Comparison of ENCODE assay signal across 23 cellular contexts in genomic region chr11:117733311-117733710, GRCh38.
"Had no signal": no experiment of that assay in that cellular context is flagged by ENCODE, and none has a peak within 500 bp of the region (broad histone marks: within the 10 kb centered on the region; RNA-seq: fewer than 3 reads in every experiment).

No MANE protein-coding gene starts in this region.

- H3K9me3 ChIP-seq: body of pancreas, esophagus squamous epithelium, gastrocnemius medialis, thyroid gland had no signal

- H3K27ac ChIP-seq: body of pancreas, esophagus squamous epithelium, gastrocnemius medialis, thyroid gland had no signal

- ATAC-seq: activated naive CD8-positive, alpha-beta T cell treated with anti-CD3 and anti-CD28 coated beads, Interleukin-2, amount 50 U/mL, for 24 hours; body of pancreas; gastrocnemius medialis; left cardiac atrium; sciatic nerve; T-helper 17 cell had no signal

- H3K36me3 Mint-ChIP-seq: activated CD4-positive, alpha-beta memory T cell treated with anti-CD3 and anti-CD28 coated beads for 36 hours had no signal

- H3K27me3 ChIP-seq: body of pancreas, esophagus squamous epithelium, gastrocnemius medialis, thyroid gland had no signal

- H3K9me3 Mint-ChIP-seq: activated CD4-positive, alpha-beta memory T cell treated with anti-CD3 and anti-CD28 coated beads for 36 hours; activated naive CD8-positive, alpha-beta T cell treated with anti-CD3 and anti-CD28 coated beads, Interleukin-2, amount 50 U/mL, for 24 hours; activated T-helper 1 cell treated with anti-CD3 and anti-CD28 coated beads, Interleukin-12 subunit alpha, Interleukin-12 subunit beta, Interleukin-2, Interleukin-4 antibody, amounts not matched to agents 30 ng/mL and 10 ng/mL and 1 ng/mL, durations not matched to agents 14 hours and 24 hours and 36 hours had no signal

- H3K4me3 ChIP-seq: body of pancreas, esophagus squamous epithelium, gastrocnemius medialis, thyroid gland had no signal

- H3K27ac Mint-ChIP-seq: activated CD4-positive, alpha-beta memory T cell treated with anti-CD3 and anti-CD28 coated beads for 36 hours; activated naive CD8-positive, alpha-beta T cell treated with anti-CD3 and anti-CD28 coated beads, Interleukin-2, amount 50 U/mL, for 24 hours; activated T-helper 1 cell treated with anti-CD3 and anti-CD28 coated beads, Interleukin-12 subunit alpha, Interleukin-12 subunit beta, Interleukin-2, Interleukin-4 antibody, amounts not matched to agents 30 ng/mL and 10 ng/mL and 1 ng/mL, durations not matched to agents 14 hours and 24 hours and 36 hours; endodermal cell; T-helper 17 cell had no signal

- H3K4me3 Mint-ChIP-seq: activated CD4-positive, alpha-beta memory T cell treated with anti-CD3 and anti-CD28 coated beads for 36 hours; activated naive CD8-positive, alpha-beta T cell treated with anti-CD3 and anti-CD28 coated beads, Interleukin-2, amount 50 U/mL, for 24 hours; activated T-helper 1 cell treated with anti-CD3 and anti-CD28 coated beads, Interleukin-12 subunit alpha, Interleukin-12 subunit beta, Interleukin-2, Interleukin-4 antibody, amounts not matched to agents 30 ng/mL and 10 ng/mL and 1 ng/mL, durations not matched to agents 14 hours and 24 hours and 36 hours; endodermal cell; T-helper 17 cell had no signal

- DNase-seq: activated CD4-positive, alpha-beta memory T cell treated with anti-CD3 and anti-CD28 coated beads for 36 hours; activated CD4-positive, alpha-beta T cell treated with anti-CD3 and anti-CD28 coated beads for 48 hours; activated gamma-delta T cell; activated naive CD4-positive, alpha-beta T cell treated with anti-CD3 and anti-CD28 coated beads, Interleukin-2, amount 50 U/mL, for 16 hours; activated naive CD8-positive, alpha-beta T cell treated with anti-CD3 and anti-CD28 coated beads, Interleukin-2, amount 50 U/mL, for 24 hours; anterior cingulate cortex; body of pancreas; central memory CD4-positive, alpha-beta T cell; endodermal cell; esophagus squamous epithelium; gastrocnemius medialis; head of caudate nucleus; hypothalamus; left cardiac atrium; mesenchymal stem cell; posterior cingulate gyrus; stimulated activated CD4-positive, alpha-beta T cell treated with anti-CD3 and anti-CD28 coated beads, Interleukin-4, amount 100 ng/mL, for 1 hour; stimulated activated naive CD4-positive, alpha-beta T cell treated with Interleukin-2 at 50 U/mL for 16 hours; SW 1271; T-helper 17 cell; thyroid gland had no signal

- H3K4me1 ChIP-seq: body of pancreas, esophagus squamous epithelium, gastrocnemius medialis, thyroid gland had no signal

- H3K27me3 Mint-ChIP-seq: activated CD4-positive, alpha-beta memory T cell treated with anti-CD3 and anti-CD28 coated beads for 36 hours; activated naive CD8-positive, alpha-beta T cell treated with anti-CD3 and anti-CD28 coated beads, Interleukin-2, amount 50 U/mL, for 24 hours had no signal

- H3K36me3 ChIP-seq: esophagus squamous epithelium, gastrocnemius medialis, thyroid gland had no signal

- H3K4me1 Mint-ChIP-seq: activated naive CD8-positive, alpha-beta T cell treated with anti-CD3 and anti-CD28 coated beads, Interleukin-2, amount 50 U/mL, for 24 hours had no signal
